Comparison of ENCODE assay signal across 26 cellular contexts in genomic region chr6:162147281-162147680, GRCh38.
DNase-seq lines count a peak whose midpoint lies in the region; ATAC-seq, FAIRE-seq and TF ChIP-seq lines count a peak whose summit lies in the region.
"Had no signal": no experiment of that assay in that cellular context is flagged by ENCODE, and none has a peak within 500 bp of the region (broad histone marks: within the 10 kb centered on the region; RNA-seq: fewer than 3 reads in every experiment).

No MANE protein-coding gene starts in this region.

- BruUV-seq in HepG2 (replicated peaks; lab: Mats Ljungman, UMichigan), result no TSS peak

- no peak overlapping the region for H2AFZ ChIP-seq in HepG2 (ENCODE audit: low read length)

- H3K4me3 ChIP-seq in HepG2 (replicated peaks in 1 of 3; ENCODE audit: insufficient read depth in 1 of 3, low read depth in 2 of 3, low read length in 3 of 3) (no peak overlapping the region), right lobe of liver (no peak overlapping the region), psoas muscle (no peak overlapping the region), upper lobe of right lung (no peak overlapping the region)
- H3K4me3 ChIP-seq: BLaER1, GM12878 had no signal

- CTCF ChIA-PET in HepG2 (lab: Yijun Ruan, JAX; ENCODE audit: low intra/inter-chr PET ratio, low total read pairs), result no interaction called here

- FAIRE-seq in HepG2 (lab: Jason Lieb, UNC), result no peak
- FAIRE-seq: A204.1, GM12878, GM12892, GM18507 had no signal

- no peak overlapping the region for H3K4me2 ChIP-seq in HepG2 (ENCODE audit: low read depth, low read length)
- H3K4me2 ChIP-seq: BLaER1 had no signal

- no peaks in the 10 kb centered on the region for H3K27me3 ChIP-seq in HepG2 (ENCODE audit: control insufficient read depth in 1 of 2, insufficient read depth in 2 of 2, low read length in 2 of 2)
- H3K27me3 ChIP-seq in right lobe of liver, result no peaks in the 10 kb centered on the region
- no peaks in the 10 kb centered on the region for H3K27me3 ChIP-seq in psoas muscle (ENCODE audit: insufficient read depth in 3 of 3, low read length in 2 of 3)
- H3K27me3 ChIP-seq in upper lobe of right lung, result no peaks in the 10 kb centered on the region
- H3K27me3 ChIP-seq: BE2C, BLaER1 had no signal

- no peak for DNase-seq in HepG2 (ENCODE audit: low spot score)
- DNase-seq in right lobe of liver, result no peak
- no peak for DNase-seq in psoas muscle
- DNase-seq in upper lobe of right lung, result no peak
- no peak for DNase-seq in mesenteric fat pad (ENCODE audit: low spot score)
- DNase-seq in NCI-H82 (lab: John Stamatoyannopoulos, UW), result no peak
- DNase-seq: 8988T; ACHN; BE2C; C1 segment of cervical spinal cord; CD4-positive, alpha-beta memory T cell; CD4-positive, CD25-positive, alpha-beta regulatory T cell; CD8-positive, alpha-beta memory T cell; COR-L47; DMS 273 treated with DMSO at 0.1 percent for 48 hours; DMS153; DMS53; DMS79; DND-41; EL; GDM1 had no signal

- no peaks in the 10 kb centered on the region for H3K79me2 ChIP-seq in HepG2 (ENCODE audit: insufficient read depth, low read length)

- in situ Hi-C loops in HepG2 (cut with HindIII; ENCODE audit: extremely low pct_ligation_motif_present, low pct_unique_long_range_greater_than_20kb), result no loop called here

- POLR2A ChIA-PET in HepG2 (lab: Yijun Ruan, JAX), result no interaction called here

- H3K36me3 ChIP-seq in HepG2 (replicated peaks in 1 of 2; ENCODE audit: control insufficient read depth in 1 of 2, insufficient read depth in 2 of 2, low read length in 2 of 2), result no peaks in the 10 kb centered on the region
- no peaks in the 10 kb centered on the region for H3K36me3 ChIP-seq in right lobe of liver
- H3K36me3 ChIP-seq in psoas muscle (ENCODE audit: insufficient read depth in 1 of 2, low read depth in 1 of 2), result no peaks in the 10 kb centered on the region
- no peaks in the 10 kb centered on the region for H3K36me3 ChIP-seq in upper lobe of right lung
- H3K36me3 ChIP-seq: BE2C, BLaER1 had no signal

- no peak overlapping the region for H3K9ac ChIP-seq in HepG2 (ENCODE audit: insufficient read depth, low read depth, low read length)
- H3K9ac ChIP-seq: BLaER1 had no signal

- no peak overlapping the region for H3K27ac ChIP-seq in HepG2 (ENCODE audit: extremely low read length, insufficient read depth, low read length)
- no peak overlapping the region for H3K27ac ChIP-seq in right lobe of liver
- H3K27ac ChIP-seq in psoas muscle, result no peak overlapping the region
- H3K27ac ChIP-seq in upper lobe of right lung, result no peak overlapping the region
- H3K27ac ChIP-seq: BLaER1 had no signal

- TF ChIP-seq EP300 in HepG2 (IDR thresholded peaks at IDR 0.05; ENCODE audit: low read depth in 2 of 2, low read length in 2 of 2), result no peak
- TF ChIP-seq EP300 in HepG2 (CRISPR knock-in tag; IDR thresholded peaks at IDR 0.05; ENCODE audit: borderline replicate concordance), result no peak

- no peak for TF ChIP-seq RAD21 in HepG2 (CRISPR knock-in tag; IDR thresholded peaks at IDR 0.05)

- no peak for TF ChIP-seq CTCF in HepG2 (CRISPR knock-in tag; IDR thresholded peaks at IDR 0.05)
- TF ChIP-seq CTCF in right lobe of liver (IDR thresholded peaks at IDR 0.05), result no peak
- no peak for TF ChIP-seq CTCF in psoas muscle (IDR thresholded peaks at IDR 0.05)
- no peak for TF ChIP-seq CTCF in upper lobe of right lung (IDR thresholded peaks at IDR 0.05)

- ATAC-seq in HepG2 (no peak), right lobe of liver (no peak), psoas muscle (peak in 3 of 4 donors; percentile 73 to 82 (median 74)), upper lobe of right lung (peak; percentile 14)
- ATAC-seq: GM12878 had no signal

- 5% methylated on average over 1 of the region's 1 CpG for WGBS in HepG2 (ENCODE audit: low lambda C conversion rate)
- WGBS in right lobe of liver (ENCODE audit: insufficient coverage, low coverage, low lambda C conversion rate, missing lambda C conversion rate), result 11% methylated on average over 1 of the region's 1 CpG
- WGBS in psoas muscle, 3 donors, result 0 to 12% (median 9%) methylated on average over 1 of the region's 1 CpG

- intact Hi-C loops in HepG2 (cut with micrococcal nuclease; ENCODE audit: unreplicated experiment) (no loop called here), right lobe of liver (cut with DNase I) (no loop called here), psoas muscle (cut with DNase I) (no loop called here), upper lobe of right lung (cut with DNase I) (no loop called here)

- H3K4me1 ChIP-seq in HepG2 (ENCODE audit: insufficient read depth, low read length), result no peaks in the 10 kb centered on the region
- no peaks in the 10 kb centered on the region for H3K4me1 ChIP-seq in right lobe of liver
- H3K4me1 ChIP-seq in psoas muscle, result peaks cover 16% of the 10 kb centered on the region
- no peaks in the 10 kb centered on the region for H3K4me1 ChIP-seq in upper lobe of right lung
- H3K4me1 ChIP-seq: BE2C had no signal

- H3K9me3 ChIP-seq in HepG2 (ENCODE audit: low read length), result peaks cover 22% of the 10 kb centered on the region
- no peaks in the 10 kb centered on the region for H3K9me3 ChIP-seq in right lobe of liver
- H3K9me3 ChIP-seq in psoas muscle, result no peaks in the 10 kb centered on the region
- H3K9me3 ChIP-seq in upper lobe of right lung, result no peaks in the 10 kb centered on the region
- H3K9me3 ChIP-seq: BE2C, BLaER1 had no signal

- TF ChIP-seq POLR2A in HepG2 (IDR thresholded peaks at IDR 0.05; ENCODE audit: insufficient read depth in 1 of 2, low read depth in 2 of 2, low read length in 2 of 2) (no peak), right lobe of liver (IDR thresholded peaks at IDR 0.05) (no peak)

- no peaks in the 10 kb centered on the region for H4K20me1 ChIP-seq in HepG2 (ENCODE audit: insufficient read depth, low read length)
- H4K20me1 ChIP-seq: BLaER1 had no signal

TF ChIP-seq in HepG2, 621 proteins besides CTCF, POLR2A, EP300 and RAD21:
- 0 out of 2 replicates have a peak, but pooled peaks have one; percentile 13 for TF ChIP-seq CEBPB (IDR thresholded peaks at IDR 0.05; ENCODE audit: borderline replicate concordance, low read depth, low read length)
- TF ChIP-seq ZSCAN12 (CRISPR knock-in tag; IDR thresholded peaks at IDR 0.05), result no peak

Comparison
In these comparisons a context has a peak if more than half of its experiments do, and no peak if none do; other contexts are left out.
1. ATAC-seq: peak in psoas muscle (3 of 4) and upper lobe of right lung (single experiment); none in HepG2 (single experiment) and right lobe of liver (0 of 4).